ENCODE assay signal across 8 cellular contexts in genomic region chr13:94656766-94657165, GRCh38. TPM values are rescaled to one million over a fixed set of nuclear protein-coding genes. Genes with fewer than 3 reads are reported as not detected.
DNase-seq lines count a peak whose midpoint lies in the region; ATAC-seq lines count a peak whose summit lies in the region.

No MANE protein-coding gene starts in this region.

- H3K36me3 Mint-ChIP-seq in activated naive CD4-positive, alpha-beta T cell treated with anti-CD3 and anti-CD28 coated beads for 36 hours (ENCODE audit: low read depth) = peaks cover 1% of the 10 kb centered on the region
- H3K36me3 Mint-ChIP-seq in activated naive CD8-positive, alpha-beta T cell treated with anti-CD3 and anti-CD28 coated beads, Interleukin-2, amount 50 U/mL, for 24 hours (ENCODE audit: low read depth) = no peaks in the 10 kb centered on the region
- no peaks in the 10 kb centered on the region for H3K36me3 Mint-ChIP-seq in stimulated activated effector memory CD8-positive, alpha-beta T cell treated with anti-CD3 and anti-CD28 coated beads, Interleukin-12 subunit alpha, Interleukin-12 subunit beta, amount 100 ng/mL, for 72 hours

- peaks cover 25% of the 10 kb centered on the region for H3K4me1 Mint-ChIP-seq in activated naive CD4-positive, alpha-beta T cell treated with anti-CD3 and anti-CD28 coated beads for 36 hours (ENCODE audit: low read depth)
- H3K4me1 Mint-ChIP-seq in activated naive CD8-positive, alpha-beta T cell treated with anti-CD3 and anti-CD28 coated beads, Interleukin-2, amount 50 U/mL, for 24 hours = peaks cover 10% of the 10 kb centered on the region
- no peaks in the 10 kb centered on the region for H3K4me1 Mint-ChIP-seq in stimulated activated effector memory CD8-positive, alpha-beta T cell treated with anti-CD3 and anti-CD28 coated beads, Interleukin-12 subunit alpha, Interleukin-12 subunit beta, amount 100 ng/mL, for 72 hours

- intact Hi-C loops in activated naive CD4-positive, alpha-beta T cell treated with anti-CD3 and anti-CD28 coated beads for 36 hours (cut with micrococcal nuclease) = loop anchor here (1.0 to 2.0 kb wide), 3 partner anchors 11 to 237 kb away; no protein-coding TSS in a partner anchor

- DNase-seq in activated naive CD4-positive, alpha-beta T cell treated with anti-CD3 and anti-CD28 coated beads for 36 hours = peak; percentile 57
- DNase-seq in activated naive CD4-positive, alpha-beta T cell (lab: John Stamatoyannopoulos, UW) = no peak
- DNase-seq in activated naive CD8-positive, alpha-beta T cell treated with anti-CD3 and anti-CD28 coated beads, Interleukin-2, amount 50 U/mL, for 24 hours = no peak
- no peak for DNase-seq in stimulated activated effector memory CD8-positive, alpha-beta T cell treated with anti-CD3 and anti-CD28 coated beads, Interleukin-12 subunit alpha, Interleukin-12 subunit beta, amount 100 ng/mL, for 72 hours (ENCODE audit: low spot score in 2 of 2)
- no peak for DNase-seq in COR-L47 (lab: John Stamatoyannopoulos, UW)
- DNase-seq in activated CD8-positive, alpha-beta memory T cell treated with anti-CD3 and anti-CD28 coated beads for 24 hours = no peak

- ATAC-seq in HG03064 (IDR thresholded peaks at IDR 0.05; ENCODE audit: low read depth, unreplicated experiment) (peak; percentile 58), GM19328 (IDR thresholded peaks at IDR 0.05; ENCODE audit: unreplicated experiment) (no peak)
- ATAC-seq in activated naive CD8-positive, alpha-beta T cell treated with anti-CD3 and anti-CD28 coated beads, Interleukin-2, amount 50 U/mL, for 24 hours = peak; percentile 84
- ATAC-seq in stimulated activated effector memory CD8-positive, alpha-beta T cell treated with anti-CD3 and anti-CD28 coated beads, Interleukin-12 subunit alpha, Interleukin-12 subunit beta, amount 100 ng/mL, for 72 hours = peak; percentile 89

- no peak overlapping the region for H3K4me3 Mint-ChIP-seq in activated naive CD4-positive, alpha-beta T cell treated with anti-CD3 and anti-CD28 coated beads for 36 hours
- H3K4me3 Mint-ChIP-seq in activated naive CD8-positive, alpha-beta T cell treated with anti-CD3 and anti-CD28 coated beads, Interleukin-2, amount 50 U/mL, for 24 hours = no peak overlapping the region
- H3K4me3 Mint-ChIP-seq in stimulated activated effector memory CD8-positive, alpha-beta T cell treated with anti-CD3 and anti-CD28 coated beads, Interleukin-12 subunit alpha, Interleukin-12 subunit beta, amount 100 ng/mL, for 72 hours = no peak overlapping the region

- H3K27me3 Mint-ChIP-seq in activated naive CD4-positive, alpha-beta T cell treated with anti-CD3 and anti-CD28 coated beads for 36 hours (ENCODE audit: low read depth) = peaks cover 7% of the 10 kb centered on the region
- H3K27me3 Mint-ChIP-seq in activated naive CD8-positive, alpha-beta T cell treated with anti-CD3 and anti-CD28 coated beads, Interleukin-2, amount 50 U/mL, for 24 hours = peaks cover 27% of the 10 kb centered on the region

- CTCF ChIA-PET in activated naive CD4-positive, alpha-beta T cell treated with anti-CD3 and anti-CD28 coated beads for 36 hours (lab: Charles Lee) = interaction anchor here (0.7 to 1.5 kb wide), 3 partner anchors 18 to 331 kb away, joined by 3 read pairs; no protein-coding TSS in a partner anchor

- H3K27ac Mint-ChIP-seq in activated naive CD4-positive, alpha-beta T cell treated with anti-CD3 and anti-CD28 coated beads for 36 hours = no peak overlapping the region
- peak overlapping the region; percentile 57 for H3K27ac Mint-ChIP-seq in activated naive CD8-positive, alpha-beta T cell treated with anti-CD3 and anti-CD28 coated beads, Interleukin-2, amount 50 U/mL, for 24 hours
- H3K27ac Mint-ChIP-seq in stimulated activated effector memory CD8-positive, alpha-beta T cell treated with anti-CD3 and anti-CD28 coated beads, Interleukin-12 subunit alpha, Interleukin-12 subunit beta, amount 100 ng/mL, for 72 hours = no peak overlapping the region

- H3K9me3 Mint-ChIP-seq in activated naive CD4-positive, alpha-beta T cell treated with anti-CD3 and anti-CD28 coated beads for 36 hours = no peaks in the 10 kb centered on the region
- H3K9me3 Mint-ChIP-seq in activated naive CD8-positive, alpha-beta T cell treated with anti-CD3 and anti-CD28 coated beads, Interleukin-2, amount 50 U/mL, for 24 hours = no peaks in the 10 kb centered on the region
- H3K9me3 Mint-ChIP-seq in stimulated activated effector memory CD8-positive, alpha-beta T cell treated with anti-CD3 and anti-CD28 coated beads, Interleukin-12 subunit alpha, Interleukin-12 subunit beta, amount 100 ng/mL, for 72 hours = no peaks in the 10 kb centered on the region

RNA-seq across cellular contexts. Expression of gene GPR180, which starts 55.1 kb away (rescaled TPM):
- 1 to 10 TPM; 5.6 to 5.7 TPM for total RNA-seq in activated naive CD4-positive, alpha-beta T cell treated with anti-CD3 and anti-CD28 coated beads for 36 hours

RNA-seq across cellular contexts. Expression of gene SOX21, which starts 55.6 kb away (rescaled TPM):
- total RNA-seq in activated naive CD4-positive, alpha-beta T cell treated with anti-CD3 and anti-CD28 coated beads for 36 hours = not detected
